9 cellular contexts compared by ENCODE assay signal in the genomic region with DNA sequence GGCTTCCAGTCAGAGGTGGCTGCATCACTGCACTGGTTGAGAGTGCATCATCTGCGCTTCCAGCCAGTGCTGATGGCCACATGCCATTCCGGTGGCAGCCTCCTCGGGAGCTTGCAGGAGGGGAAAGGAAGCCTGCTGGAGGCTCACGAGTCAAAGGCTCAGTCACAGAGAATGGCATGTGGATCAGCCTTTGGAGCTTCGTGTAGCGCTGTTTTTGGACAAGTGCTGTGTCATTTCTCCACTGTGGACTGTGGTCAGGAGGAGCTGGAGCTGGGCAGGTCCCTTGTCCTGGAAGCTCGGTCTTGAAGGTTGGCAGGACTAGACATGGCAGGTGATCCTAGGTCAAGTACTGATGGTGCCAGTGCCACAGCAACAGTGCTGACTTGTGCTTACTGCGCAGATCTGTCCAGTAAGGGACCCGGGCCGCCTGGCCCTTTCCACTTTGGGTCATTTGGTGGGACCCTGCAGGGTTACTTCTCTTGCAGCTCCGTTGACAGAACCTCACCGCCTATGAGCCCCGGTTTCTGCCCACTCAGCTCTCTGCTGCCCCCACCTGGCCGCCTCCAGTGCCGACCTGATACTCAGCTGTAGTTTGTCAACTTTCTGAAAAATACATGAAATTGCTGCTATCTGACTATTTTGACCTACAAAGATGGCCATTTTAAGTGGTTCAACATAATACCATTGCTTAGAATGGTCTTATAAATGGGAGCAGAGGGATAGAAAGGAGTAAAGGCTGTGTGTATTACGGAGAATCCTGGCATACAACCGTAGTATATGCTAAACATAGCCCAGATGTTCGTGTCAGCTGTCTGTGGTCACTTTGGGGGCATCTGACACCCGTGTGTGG. TPM values are rescaled to one million over a fixed set of nuclear protein-coding genes. Genes with fewer than 3 reads are reported as not detected.
DNase-seq lines count a peak whose midpoint lies in the region; ATAC-seq and TF ChIP-seq lines count a peak whose summit lies in the region.
"Had no signal": no experiment of that assay in that cellular context is flagged by ENCODE, and none has a peak within 500 bp of the region (broad histone marks: within the 10 kb centered on the region; RNA-seq: fewer than 3 reads in every experiment).

No MANE protein-coding gene starts in this region.

- ATAC-seq in sciatic nerve: peak; percentile 84
- ATAC-seq in GM21390 (IDR thresholded peaks at IDR 0.05; ENCODE audit: unreplicated experiment): no peak

- no peaks in the 10 kb centered on the region for H3K36me3 ChIP-seq in right atrium auricular region

- H3K9me3 ChIP-seq in right atrium auricular region: peaks cover 0 to under 1% of the 10 kb centered on the region in 2 donors

- no peak overlapping the region for H3K4me3 ChIP-seq in right atrium auricular region

- no peaks in the 10 kb centered on the region for H3K27me3 ChIP-seq in right atrium auricular region

- peak; percentile 70 for DNase-seq in DMS 273 (lab: John Stamatoyannopoulos, UW; ENCODE audit: unreplicated experiment)
- no peak for DNase-seq in DMS 273 treated with DMSO at 0.1 percent for 48 hours (lab: John Stamatoyannopoulos, UW)
- peak; percentile 72 for DNase-seq in T-helper 9 cell
- DNase-seq in amygdala (lab: John Stamatoyannopoulos, UW): peak in 51 of 56 donors; percentile 8 to 89 (median 47)
- DNase-seq in right atrium auricular region (ENCODE audit: low spot score): peak; percentile 77
- DNase-seq in sciatic nerve (ENCODE audit: low spot score): peak; percentile 88

- H3K4me1 ChIP-seq in right atrium auricular region: peaks cover 0 to 10% of the 10 kb centered on the region in 2 donors

- TF ChIP-seq CTCF in LNCAP (IDR thresholded peaks at IDR 0.05) (peak; percentile 92), right atrium auricular region (IDR thresholded peaks at IDR 0.05) (peak; percentile 86 to 94)

- intact Hi-C loops in sciatic nerve (cut with DNase I): no loop called here

- no peak overlapping the region for H3K27ac ChIP-seq in right atrium auricular region

RNA-seq across cellular contexts. Expression of a gene that starts 27.6 kb away (rescaled TPM):
- not detected for total RNA-seq in right atrium auricular region
- not detected for total RNA-seq in sciatic nerve
- total RNA-seq: mononuclear cell had no signal
